In the genomic region with DNA sequence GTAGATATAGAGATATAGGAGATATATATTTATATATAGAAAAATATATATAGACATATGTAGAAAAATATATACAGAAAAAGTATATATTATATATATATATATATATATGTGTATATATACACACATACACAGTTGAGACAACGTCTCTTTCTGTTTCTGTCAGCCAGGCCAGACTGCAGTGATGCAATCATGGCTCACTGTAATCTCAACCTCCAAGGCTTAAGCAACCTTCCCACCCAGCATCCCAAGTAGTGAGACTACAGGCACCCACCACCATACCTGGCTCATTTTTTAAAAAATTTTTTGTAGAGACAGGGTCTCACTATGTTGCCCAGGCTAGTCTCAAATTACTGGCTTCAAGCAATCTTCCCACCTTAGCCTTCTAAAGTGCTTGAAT, we compare ENCODE assay signal across 26 cellular contexts.
A peak's percentile ranks its signal among the peaks of the same experiment; 100 is the strongest.
DNase-seq lines count a peak whose midpoint lies in the region; TF ChIP-seq lines count a peak whose summit lies in the region.
"Had no signal": no experiment of that assay in that cellular context is flagged by ENCODE, and none has a peak within 500 bp of the region (broad histone marks: within the 10 kb centered on the region; RNA-seq: fewer than 3 reads in every experiment).

No MANE protein-coding gene starts in this region.

- POLR2A ChIA-PET in MCF 10A (lab: Yijun Ruan, JAX), result no interaction called here

- intact Hi-C loops in MCF 10A (cut with micrococcal nuclease), result no loop called here
- intact Hi-C loops in breast epithelium (cut with DNase I; ENCODE audit: low total_unique reads), result loop anchor here (2.0 kb wide), 1 partner anchor 71 kb away; no protein-coding TSS in a partner anchor
- intact Hi-C loops in lower leg skin (cut with DNase I; ENCODE audit: low total_unique reads), result no loop called here

- no peaks in the 10 kb centered on the region for H3K9me3 Mint-ChIP-seq in MCF 10A (ENCODE audit: unreplicated experiment)

- TF ChIP-seq CTCF in MCF 10A (IDR thresholded peaks at IDR 0.05; ENCODE audit: unreplicated experiment) (no peak), breast epithelium (IDR thresholded peaks at IDR 0.05) (no peak), fibroblast of villous mesenchyme (IDR thresholded peaks at IDR 0.05; ENCODE audit: insufficient read depth, low read depth, low read length) (no peak), lower leg skin (IDR thresholded peaks at IDR 0.05) (no peak)

- peak; percentile 16 for DNase-seq in MCF 10A (ENCODE audit: unreplicated experiment)
- DNase-seq in breast epithelium (ENCODE audit: low spot score in 2 of 2), result no peak
- peak; percentile 55 for DNase-seq in amniotic epithelial cell (ENCODE audit: low read depth)
- DNase-seq in fibroblast of villous mesenchyme (ENCODE audit: low read depth), result peak; percentile 2
- DNase-seq in KG1 (lab: John Stamatoyannopoulos, UW), result no peak
- no peak for DNase-seq in NCI-H526 (lab: John Stamatoyannopoulos, UW)
- no peak for DNase-seq in NCI-H2196 treated with DMSO at 0.1 percent for 48 hours (lab: John Stamatoyannopoulos, UW; ENCODE audit: unreplicated experiment)
- DNase-seq in lower leg skin (ENCODE audit: low spot score in 2 of 2), result no peak
- DNase-seq: 8988T; ACHN; DMS153; DND-41; Kasumi-1; NCI-H1048; NCI-H1417; NCI-H1694; NCI-H2081; NCI-H2171; NCI-H345; NCI-H510A treated with DMSO at 0.1 percent for 48 hours; NCI-H748 treated with DMSO at 0.1 percent for 48 hours; NK-92 treated with Interleukin-12 subunit alpha and Interleukin-12 subunit beta, amount 100 ng/mL, for 24 hours; Right ventricle myocardium superior; RPMI8226 had no signal

- no peaks in the 10 kb centered on the region for H3K4me1 ChIP-seq in breast epithelium
- H3K4me1 ChIP-seq: SJSA1 had no signal

- H3K36me3 ChIP-seq in breast epithelium, result no peaks in the 10 kb centered on the region
- H3K36me3 ChIP-seq: SJSA1 had no signal

- CTCF ChIA-PET in MCF 10A (lab: Yijun Ruan, JAX), result no interaction called here

- no peak overlapping the region for H3K27ac Mint-ChIP-seq in MCF 10A (ENCODE audit: low read depth, unreplicated experiment)

- H3K9me3 ChIP-seq in breast epithelium, result no peaks in the 10 kb centered on the region
- H3K9me3 ChIP-seq: SJSA1 had no signal

- 69 to 70% methylated on average over 1 of the region's 1 CpG for WGBS in lower leg skin, 2 donors

- no peaks in the 10 kb centered on the region for H3K36me3 Mint-ChIP-seq in MCF 10A (ENCODE audit: insufficient read depth, unreplicated experiment)

- TF ChIP-seq POLR2A in breast epithelium (IDR thresholded peaks at IDR 0.05) (no peak), lower leg skin (IDR thresholded peaks at IDR 0.05) (no peak)

- H3K27ac ChIP-seq in breast epithelium, result no peak overlapping the region
- H3K27ac ChIP-seq: HL-60, SJSA1 had no signal

- no peak overlapping the region for H3K4me3 Mint-ChIP-seq in MCF 10A (ENCODE audit: unreplicated experiment)

- no peaks in the 10 kb centered on the region for H3K4me1 Mint-ChIP-seq in MCF 10A (ENCODE audit: insufficient read depth, unreplicated experiment)

- no TSS peak for BruUV-seq in MCF 10A (replicated peaks; lab: Mats Ljungman, UMichigan)

- no peaks in the 10 kb centered on the region for H3K27me3 ChIP-seq in breast epithelium
- H3K27me3 ChIP-seq: SJSA1 had no signal

- H3K27me3 Mint-ChIP-seq in MCF 10A (ENCODE audit: insufficient read depth, unreplicated experiment), result no peaks in the 10 kb centered on the region

- no peak overlapping the region for H3K4me3 ChIP-seq in breast epithelium
- H3K4me3 ChIP-seq in fibroblast of villous mesenchyme (ENCODE audit: low read depth, low read length), result no peak overlapping the region
- H3K4me3 ChIP-seq in lower leg skin (ENCODE audit: low read depth, poor library complexity, severe bottlenecking), result no peak overlapping the region
- H3K4me3 ChIP-seq: SJSA1 had no signal

Comparison
In these comparisons a context has a peak if more than half of its experiments do, and no peak if none do; other contexts are left out.
1. DNase-seq: peak in MCF 10A (single experiment), amniotic epithelial cell (single experiment) and fibroblast of villous mesenchyme (single experiment); none in breast epithelium (0 of 2), KG1 (single experiment), NCI-H526 (0 of 2), NCI-H2196 treated with DMSO at 0.1 percent for 48 hours (single experiment) and lower leg skin (0 of 2).